In the genomic region with DNA sequence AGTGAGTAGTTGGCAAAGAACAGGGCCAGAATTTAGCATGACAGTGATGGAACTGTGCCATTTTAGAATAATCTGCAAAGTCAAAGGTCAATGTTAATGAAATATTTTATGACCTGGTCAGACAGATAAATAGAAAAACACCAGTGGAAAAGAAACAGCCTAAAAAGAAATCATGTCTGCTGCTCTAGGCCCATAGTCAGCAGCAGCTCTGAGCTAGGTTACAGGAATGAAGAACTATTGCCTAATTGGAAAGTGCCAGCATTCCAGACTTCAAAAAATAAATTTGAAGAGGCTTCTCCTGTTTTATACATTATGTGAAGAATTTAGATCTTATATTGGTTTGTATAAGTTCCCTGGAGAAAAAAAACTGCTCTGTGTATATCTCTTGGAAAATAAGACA, we compare ENCODE assay signal across 17 cellular contexts. TPM values are rescaled to one million over a fixed set of nuclear protein-coding genes. Genes with fewer than 3 reads are reported as not detected.
DNase-seq lines count a peak whose midpoint lies in the region; ATAC-seq and TF ChIP-seq lines count a peak whose summit lies in the region.
"Had no signal": no experiment of that assay in that cellular context is flagged by ENCODE, and none has a peak within 500 bp of the region (broad histone marks: within the 10 kb centered on the region; RNA-seq: fewer than 3 reads in every experiment).

No MANE protein-coding gene starts in this region.

- peaks cover 16% of the 10 kb centered on the region for H3K36me3 ChIP-seq in IMR-90 (ENCODE audit: control insufficient read depth, insufficient read depth, low read length)
- H3K36me3 ChIP-seq in osteoblast (ENCODE audit: insufficient read depth, low read length): peaks cover 24% of the 10 kb centered on the region
- H3K36me3 ChIP-seq in body of pancreas (replicated peaks in 1 of 2; ENCODE audit: insufficient read depth in 1 of 2, low read depth in 2 of 2): peaks cover 0 to 4% of the 10 kb centered on the region in 2 donors
- H3K36me3 ChIP-seq: BE2C had no signal

- H4K91ac ChIP-seq in IMR-90 (ENCODE audit: insufficient read depth, low read depth, low read length): no peak overlapping the region

- BruUV-seq in IMR-90 (replicated peaks; lab: Mats Ljungman, UMichigan): no TSS peak

- H3K4me1 ChIP-seq in IMR-90 (ENCODE audit: control insufficient read depth, insufficient read depth, low read length) (peaks cover 6% of the 10 kb centered on the region), osteoblast (ENCODE audit: insufficient read depth, low read length) (peaks cover 21% of the 10 kb centered on the region), body of pancreas (no peaks in the 10 kb centered on the region)
- H3K4me1 ChIP-seq: BE2C had no signal

- no peak overlapping the region for H3K18ac ChIP-seq in IMR-90 (ENCODE audit: low read depth, low read length)

- no peak overlapping the region for H3K56ac ChIP-seq in IMR-90 (ENCODE audit: extremely low read depth, insufficient read depth, low read length)

- H2AK9ac ChIP-seq in IMR-90 (replicated peaks; ENCODE audit: low read depth, low read length, poor library complexity): no peak overlapping the region

- H3K79me1 ChIP-seq in IMR-90 (ENCODE audit: low read depth in 1 of 2, low read length in 2 of 2): peaks cover 3 to 21% of the 10 kb centered on the region in 2 experiments; a peak in 3 of 4 replicates

- POLR2A ChIA-PET in IMR-90 (lab: Charles Lee; ENCODE audit: unreplicated experiment): no interaction called here

- no peak overlapping the region for H2BK15ac ChIP-seq in IMR-90 (ENCODE audit: low read depth, low read length)

- TF ChIP-seq CTCF in IMR-90 (conservative IDR thresholded peaks at IDR 0.05; ENCODE audit: low read depth, low read length): no peak
- TF ChIP-seq CTCF in osteoblast (IDR thresholded peaks at IDR 0.05; ENCODE audit: extremely low read depth, low read depth, low read length): no peak
- TF ChIP-seq CTCF in body of pancreas (IDR thresholded peaks at IDR 0.05): no peak

- no peak overlapping the region for H3K9ac ChIP-seq in IMR-90 (ENCODE audit: low read depth, low read length)

- TF ChIP-seq POLR2A in IMR-90 (IDR thresholded peaks at IDR 0.05; ENCODE audit: low read depth, low read length) (no peak), body of pancreas (IDR thresholded peaks at IDR 0.05) (no peak)

- peak overlapping the region; percentile 42 for H2BK5ac ChIP-seq in IMR-90 (ENCODE audit: low read depth, low read length, poor library complexity, severe bottlenecking)

- H3K4me3 ChIP-seq in IMR-90 (ENCODE audit: insufficient read depth, low read depth, low read length): no peak overlapping the region
- no peak overlapping the region for H3K4me3 ChIP-seq in osteoblast (ENCODE audit: insufficient read depth, low read length)
- H3K4me3 ChIP-seq in body of pancreas: no peak overlapping the region

- H2AK5ac ChIP-seq in IMR-90 (ENCODE audit: low read depth, low read length): no peak overlapping the region

- H3K9me3 ChIP-seq in IMR-90 (ENCODE audit: control insufficient read depth, insufficient read depth, low read length): no peaks in the 10 kb centered on the region
- no peaks in the 10 kb centered on the region for H3K9me3 ChIP-seq in osteoblast (ENCODE audit: low read depth, low read length)
- H3K9me3 ChIP-seq in body of pancreas: no peaks in the 10 kb centered on the region
- H3K9me3 ChIP-seq: BE2C had no signal

- intact Hi-C loops in IMR-90 (cut with micrococcal nuclease): no loop called here
- intact Hi-C loops in body of pancreas (cut with DNase I): loop anchor here (10.0 kb wide), 1 partner anchor 129 kb away; no protein-coding TSS in a partner anchor

- no peak overlapping the region for H2BK120ac ChIP-seq in IMR-90 (ENCODE audit: low read depth, low read length)

- no peaks in the 10 kb centered on the region for H3K27me3 ChIP-seq in IMR-90 (ENCODE audit: control insufficient read depth, insufficient read depth, low read length)
- H3K27me3 ChIP-seq in osteoblast (ENCODE audit: insufficient read depth, low read length): no peaks in the 10 kb centered on the region
- no peaks in the 10 kb centered on the region for H3K27me3 ChIP-seq in body of pancreas

- H4K20me1 ChIP-seq in IMR-90 (ENCODE audit: insufficient read depth, low read length) (no peaks in the 10 kb centered on the region), osteoblast (ENCODE audit: insufficient read depth, low read length) (no peaks in the 10 kb centered on the region)

- peaks cover 27% of the 10 kb centered on the region for H3K79me2 ChIP-seq in osteoblast (ENCODE audit: insufficient read depth, low read length)

- H3K23ac ChIP-seq in IMR-90 (ENCODE audit: low read depth, low read length): no peak overlapping the region

- H3K4me2 ChIP-seq in IMR-90 (ENCODE audit: low read depth, low read length) (no peak overlapping the region), osteoblast (ENCODE audit: insufficient read depth, low read length) (peak overlapping the region; percentile 4)

- H2AFZ ChIP-seq in IMR-90 (replicated peaks; ENCODE audit: low read length, poor library complexity) (no peak overlapping the region), osteoblast (ENCODE audit: low read length) (no peak overlapping the region)

- H2BK20ac ChIP-seq in IMR-90 (ENCODE audit: low read depth, low read length): no peak overlapping the region

- H3K4ac ChIP-seq in IMR-90 (ENCODE audit: low read depth, low read length): no peak overlapping the region

- H3K27ac ChIP-seq in IMR-90 (ENCODE audit: insufficient read depth, low read length): no peak overlapping the region
- no peak overlapping the region for H3K27ac ChIP-seq in osteoblast (ENCODE audit: low read depth, low read length)
- H3K27ac ChIP-seq in body of pancreas: no peak overlapping the region
- H3K27ac ChIP-seq: C4-2B had no signal

- no peak overlapping the region for H4K5ac ChIP-seq in IMR-90 (ENCODE audit: low read depth, low read length)

- no peak overlapping the region; a peak in 1 of 4 replicates for H4K8ac ChIP-seq in IMR-90 (ENCODE audit: low read depth in 2 of 2, low read length in 2 of 2)

- TF ChIP-seq RAD21 in IMR-90 (IDR thresholded peaks at IDR 0.05; ENCODE audit: low read length): no peak

- ATAC-seq in IMR-90 (ENCODE audit: low read depth) (peak; percentile 85), body of pancreas (no peak), GM19035 (IDR thresholded peaks at IDR 0.05; ENCODE audit: unreplicated experiment) (no peak)

- dilution Hi-C loops in IMR-90 (cut with HindIII; ENCODE audit: low sequenced_read_pairs, unreplicated experiment): no loop called here

- peak; percentile 35 for DNase-seq in EH (ENCODE audit: low read depth)
- peak; percentile 42 for DNase-seq in IMR-90
- DNase-seq in fibroblast of gingiva (ENCODE audit: low read depth): peak; percentile 25
- no peak for DNase-seq in osteoblast (ENCODE audit: insufficient read length, low spot score, missing footprints)
- DNase-seq in NCI-H2081 (lab: John Stamatoyannopoulos, UW): no peak
- DNase-seq in body of pancreas: no peak
- DNase-seq: ACHN; BE2C; CD4-positive, alpha-beta memory T cell; DMS79; EL; GOT3; H9 had no signal

- CTCF ChIA-PET in IMR-90 (lab: Yijun Ruan, JAX): no interaction called here

- in situ Hi-C loops in IMR-90 (cut with MboI; ENCODE audit: low sequenced_read_pairs): no loop called here

- no peak overlapping the region for H3K14ac ChIP-seq in IMR-90 (replicated peaks; ENCODE audit: low read depth, low read length)

- peaks cover 6% of the 10 kb centered on the region; the same call in 1 of the 2 replicates for H3K9me1 ChIP-seq in IMR-90 (ENCODE audit: insufficient read depth, low read length)

TF ChIP-seq in IMR-90, 13 proteins besides CTCF, POLR2A, EP300 and RAD21:
- TF ChIP-seq CEBPB (IDR thresholded peaks at IDR 0.05; ENCODE audit: low read depth, low read length) (peak; percentile 66), NFE2L2 (IDR thresholded peaks at IDR 0.05; ENCODE audit: low read depth, low read length) (no peak), BHLHE40 (IDR thresholded peaks at IDR 0.05; ENCODE audit: low read depth, low read length) (no peak)

RNA-seq across cellular contexts. Expression of a gene that starts 9.8 kb away (rescaled TPM):
- total RNA-seq in IMR-90 (2012; rRNA removed): 123 and 210 TPM in 2 replicates
- polyA plus RNA-seq in IMR-90 (2012; rRNA removed): 272 and 273 TPM in 2 replicates
- polyA plus RNA-seq in IMR-90 (2012; cell fraction: cytosol; rRNA removed): 197 and 369 TPM in 2 replicates
- polyA plus RNA-seq in IMR-90 (2012; cell fraction: nucleus; rRNA removed; ENCODE audit: low replicate concordance): 66.2 and 72.0 TPM in 2 replicates
- 266 and 291 TPM in 2 replicates for total RNA-seq in osteoblast
- total RNA-seq in body of pancreas: 100 to 1,000 TPM in 1 of 2 donors, 10 to 100 TPM in 1; 97.5 to 130 TPM

RNA-seq across cellular contexts. Expression of a gene that starts 10.2 kb away (rescaled TPM):
- total RNA-seq in IMR-90 (2012; rRNA removed): 5.4 and 9.2 TPM in 2 replicates
- polyA plus RNA-seq in IMR-90 (2012; rRNA removed): 25.7 and 25.8 TPM in 2 replicates
- 2.7 and 5.1 TPM in 2 replicates for polyA plus RNA-seq in IMR-90 (2012; cell fraction: cytosol; rRNA removed)
- 1.3 and 5.5 TPM in 2 replicates for polyA plus RNA-seq in IMR-90 (2012; cell fraction: nucleus; rRNA removed; ENCODE audit: low replicate concordance)
- 8.7 and 18.6 TPM in 2 replicates for total RNA-seq in osteoblast
- 10 to 100 TPM in 1 of 2 donors, 1 to 10 TPM in 1; 4.3 to 17.6 TPM for total RNA-seq in body of pancreas

RNA-seq across cellular contexts. Expression of a gene that starts 57.3 kb away (rescaled TPM):
- total RNA-seq in IMR-90 (2012; rRNA removed): not detected in 2 replicates
- not detected in 2 replicates for polyA plus RNA-seq in IMR-90 (2012; rRNA removed)
- not detected in 2 replicates for polyA plus RNA-seq in IMR-90 (2012; cell fraction: cytosol; rRNA removed)
- polyA plus RNA-seq in IMR-90 (2012; cell fraction: nucleus; rRNA removed; ENCODE audit: low replicate concordance): 0.02 TPM in 1 of 2 replicates, not detected in the other
- total RNA-seq in osteoblast: not detected in 2 replicates
- under 1 TPM in 1 of 2 donors, not detected in 1; 0.52 TPM for total RNA-seq in body of pancreas
- total RNA-seq: A172; CD4-positive, alpha-beta memory T cell had no signal
- polyA plus RNA-seq: CD4-positive, alpha-beta memory T cell; IgD-negative memory B cell had no signal

Comparison
In these comparisons a context has a peak if more than half of its experiments do, and no peak if none do; other contexts are left out.
1. DNase-seq: peak in EH (single experiment), IMR-90 (single experiment) and fibroblast of gingiva (single experiment); none in osteoblast (single experiment), NCI-H2081 (0 of 2) and body of pancreas (0 of 4).